In genomic region chr10:130422366-130423324, GRCh38 we compare ENCODE assay signal across 27 cellular contexts.
"Had no signal": no experiment of that assay in that cellular context is flagged by ENCODE, and none has a peak within 500 bp of the region (broad histone marks: within the 10 kb centered on the region; RNA-seq: fewer than 3 reads in every experiment).

No MANE protein-coding gene starts in this region.

- H3K9me3 ChIP-seq: heart right ventricle, lower lobe of right lung, sigmoid colon, thyroid gland, upper lobe of left lung had no signal

- H3K36me3 ChIP-seq: brain microvascular endothelial cell, esophagus squamous epithelium, heart right ventricle, lower lobe of right lung, sigmoid colon, stomach, thyroid gland, upper lobe of left lung had no signal

- H3K4me1 ChIP-seq: esophagus squamous epithelium, heart right ventricle, lower lobe of right lung, sigmoid colon, stomach, thyroid gland, upper lobe of left lung had no signal

- ATAC-seq: heart right ventricle; left lobe of liver; lower lobe of right lung; mucosa of descending colon; stimulated activated memory B cell treated with anti-CD40 and anti-IgM and Interleukin-4, amounts not matched to agents 10 μg/mL and 1 μg/mL and 100 μg/mL, for 72 hours had no signal

- H3K4me3 ChIP-seq: esophagus squamous epithelium, heart right ventricle, lower lobe of right lung, mucosa of descending colon, sigmoid colon, stomach, thyroid gland, upper lobe of left lung had no signal

- H3K27ac ChIP-seq: brain microvascular endothelial cell, esophagus squamous epithelium, heart right ventricle, lower lobe of right lung, sigmoid colon, stomach, thyroid gland, upper lobe of left lung had no signal

- DNase-seq: activated CD4-positive, alpha-beta memory T cell treated with anti-CD3 and anti-CD28 coated beads for 36 hours; activated CD4-positive, alpha-beta T cell treated with anti-CD3 and anti-CD28 coated beads, Interleukin-2, amount 10 ng/mL, durations not matched to agents 24 days and 14 days; activated CD4-positive, CD25-positive, alpha-beta regulatory T cell treated with anti-CD3 and anti-CD28 coated beads, Interleukin-2, amount 50 U/mL, for 72 hours; activated CD8-positive, alpha-beta memory T cell treated with anti-CD3 and anti-CD28 coated beads, Interleukin-2, amount 50 U/mL, for 4 hours; activated gamma-delta T cell treated with Interleukin-2 at 50 U/mL for 16 hours; activated naive CD4-positive, alpha-beta T cell treated with anti-CD3 and anti-CD28 coated beads, Interleukin-2, amount 50 U/mL, for 16 hours; activated T-cell treated with anti-CD3 and anti-CD28 coated beads, Interleukin-2, amount 50 U/mL, for 1 hour; amniotic stem cell; brain microvascular endothelial cell; cortex of kidney; esophagus squamous epithelium; foreskin melanocyte; heart right ventricle; kidney glomerular epithelial cell; lower lobe of right lung; mucosa of descending colon; retina; sigmoid colon; small intestine; stimulated activated CD4-positive, alpha-beta T cell treated with anti-CD3 and anti-CD28 coated beads, Interleukin-4, amount 100 ng/mL, for 4 hours; stimulated activated CD8-positive, alpha-beta memory T cell treated with anti-CD3 and anti-CD28 coated beads, Interleukin-4, amount 100 ng/mL, for 48 hours; stomach; T-helper 9 cell; thyroid gland; upper lobe of left lung had no signal

- H3K27me3 ChIP-seq: brain microvascular endothelial cell, esophagus squamous epithelium, sigmoid colon, stomach, thyroid gland, upper lobe of left lung had no signal
